In the genomic region with DNA sequence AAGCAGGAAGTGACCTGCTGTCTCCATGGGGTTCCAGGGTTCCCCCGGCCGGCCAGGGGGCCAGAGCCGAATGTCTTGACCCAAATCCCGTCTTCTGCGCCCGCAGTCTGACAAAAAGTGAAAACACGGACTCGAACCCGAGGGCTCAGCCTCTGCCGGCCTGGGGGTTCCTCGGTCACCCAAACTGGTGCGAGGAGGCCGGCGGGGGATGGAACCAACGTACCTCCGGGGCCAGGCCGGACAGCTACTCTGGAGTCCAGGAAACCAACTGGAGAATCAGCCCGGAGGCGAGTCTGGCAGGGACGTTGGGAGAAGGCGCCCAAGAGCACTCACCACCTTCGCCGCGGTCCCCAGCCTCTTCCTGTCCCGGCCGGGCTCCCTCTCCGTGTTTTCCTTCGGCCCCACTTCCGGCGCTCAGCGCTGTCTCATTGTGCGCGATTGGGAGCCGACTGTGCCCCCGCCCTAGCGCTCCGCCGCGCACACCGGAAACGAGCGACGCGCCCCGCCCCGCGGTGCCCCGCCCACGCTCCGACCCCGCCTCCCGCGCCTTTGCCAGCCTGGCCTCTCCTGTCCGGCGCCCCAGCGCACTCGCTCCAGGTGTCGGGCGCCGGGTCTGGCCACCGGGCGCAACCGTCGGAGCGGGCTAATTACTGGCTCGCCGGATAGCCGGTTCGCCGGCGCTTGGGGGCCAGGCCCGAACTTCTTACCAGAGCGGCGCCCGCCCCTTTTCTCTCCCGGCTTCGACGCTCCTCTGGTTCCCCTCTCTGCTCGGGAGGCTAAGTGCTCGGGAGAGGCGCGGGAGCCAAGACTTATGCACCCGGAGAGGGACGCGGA, we compare ENCODE assay signal across 1 cellular context.
TF ChIP-seq lines count a peak whose summit lies in the region.

A gene with protein sequence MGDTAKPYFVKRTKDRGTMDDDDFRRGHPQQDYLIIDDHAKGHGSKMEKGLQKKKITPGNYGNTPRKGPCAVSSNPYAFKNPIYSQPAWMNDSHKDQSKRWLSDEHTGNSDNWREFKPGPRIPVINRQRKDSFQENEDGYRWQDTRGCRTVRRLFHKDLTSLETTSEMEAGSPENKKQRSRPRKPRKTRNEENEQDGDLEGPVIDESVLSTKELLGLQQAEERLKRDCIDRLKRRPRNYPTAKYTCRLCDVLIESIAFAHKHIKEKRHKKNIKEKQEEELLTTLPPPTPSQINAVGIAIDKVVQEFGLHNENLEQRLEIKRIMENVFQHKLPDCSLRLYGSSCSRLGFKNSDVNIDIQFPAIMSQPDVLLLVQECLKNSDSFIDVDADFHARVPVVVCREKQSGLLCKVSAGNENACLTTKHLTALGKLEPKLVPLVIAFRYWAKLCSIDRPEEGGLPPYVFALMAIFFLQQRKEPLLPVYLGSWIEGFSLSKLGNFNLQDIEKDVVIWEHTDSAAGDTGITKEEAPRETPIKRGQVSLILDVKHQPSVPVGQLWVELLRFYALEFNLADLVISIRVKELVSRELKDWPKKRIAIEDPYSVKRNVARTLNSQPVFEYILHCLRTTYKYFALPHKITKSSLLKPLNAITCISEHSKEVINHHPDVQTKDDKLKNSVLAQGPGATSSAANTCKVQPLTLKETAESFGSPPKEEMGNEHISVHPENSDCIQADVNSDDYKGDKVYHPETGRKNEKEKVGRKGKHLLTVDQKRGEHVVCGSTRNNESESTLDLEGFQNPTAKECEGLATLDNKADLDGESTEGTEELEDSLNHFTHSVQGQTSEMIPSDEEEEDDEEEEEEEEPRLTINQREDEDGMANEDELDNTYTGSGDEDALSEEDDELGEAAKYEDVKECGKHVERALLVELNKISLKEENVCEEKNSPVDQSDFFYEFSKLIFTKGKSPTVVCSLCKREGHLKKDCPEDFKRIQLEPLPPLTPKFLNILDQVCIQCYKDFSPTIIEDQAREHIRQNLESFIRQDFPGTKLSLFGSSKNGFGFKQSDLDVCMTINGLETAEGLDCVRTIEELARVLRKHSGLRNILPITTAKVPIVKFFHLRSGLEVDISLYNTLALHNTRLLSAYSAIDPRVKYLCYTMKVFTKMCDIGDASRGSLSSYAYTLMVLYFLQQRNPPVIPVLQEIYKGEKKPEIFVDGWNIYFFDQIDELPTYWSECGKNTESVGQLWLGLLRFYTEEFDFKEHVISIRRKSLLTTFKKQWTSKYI (N-terminal part only) (minus strand): TSS at position 363 of the 834 bp plus-strand sequence. CDS start 1,211 bp downstream, outside the sequence.

TF ChIP-seq in WTC11, 78 proteins besides CTCF, POLR2A, EP300 and RAD21 (continued from another document and continues in another):
- TF ChIP-seq ZNF425 (CRISPR knock-in tag; conservative IDR thresholded peaks at IDR 0.05), result no peak
- no peak for TF ChIP-seq GTF2I (CRISPR knock-in tag; conservative IDR thresholded peaks at IDR 0.05)
- TF ChIP-seq TEAD1 (CRISPR knock-in tag; IDR thresholded peaks at IDR 0.05), result peak; percentile 37; the same call in 1 of the 2 replicates
- TF ChIP-seq SMAD4 (CRISPR knock-in tag; IDR thresholded peaks at IDR 0.05), result no peak
- no peak; the same call in 1 of the 2 replicates for TF ChIP-seq SMAD3 (CRISPR knock-in tag; IDR thresholded peaks at IDR 0.05; ENCODE audit: borderline replicate concordance)
- TF ChIP-seq, protein P1, sequence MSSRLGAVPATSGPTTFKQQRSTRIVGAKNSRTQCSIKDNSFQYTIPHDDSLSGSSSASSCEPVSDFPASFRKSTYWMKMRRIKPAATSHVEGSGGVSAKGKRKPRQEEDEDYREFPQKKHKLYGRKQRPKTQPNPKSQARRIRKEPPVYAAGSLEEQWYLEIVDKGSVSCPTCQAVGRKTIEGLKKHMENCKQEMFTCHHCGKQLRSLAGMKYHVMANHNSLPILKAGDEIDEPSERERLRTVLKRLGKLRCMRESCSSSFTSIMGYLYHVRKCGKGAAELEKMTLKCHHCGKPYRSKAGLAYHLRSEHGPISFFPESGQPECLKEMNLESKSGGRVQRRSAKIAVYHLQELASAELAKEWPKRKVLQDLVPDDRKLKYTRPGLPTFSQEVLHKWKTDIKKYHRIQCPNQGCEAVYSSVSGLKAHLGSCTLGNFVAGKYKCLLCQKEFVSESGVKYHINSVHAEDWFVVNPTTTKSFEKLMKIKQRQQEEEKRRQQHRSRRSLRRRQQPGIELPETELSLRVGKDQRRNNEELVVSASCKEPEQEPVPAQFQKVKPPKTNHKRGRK (CRISPR knock-in tag; IDR thresholded peaks at IDR 0.05; ENCODE audit: borderline replicate concordance), result no peak
- no peak for TF ChIP-seq SOX15 (CRISPR knock-in tag; IDR thresholded peaks at IDR 0.05)
- TF ChIP-seq FOXK1 (CRISPR knock-in tag; IDR thresholded peaks at IDR 0.05), result peak; percentile 93
- TF ChIP-seq ZMAT4 (CRISPR knock-in tag; IDR thresholded peaks at IDR 0.05), result no peak
- no peak for TF ChIP-seq TEAD4 (CRISPR knock-in tag; IDR thresholded peaks at IDR 0.05)
- TF ChIP-seq, protein P2, sequence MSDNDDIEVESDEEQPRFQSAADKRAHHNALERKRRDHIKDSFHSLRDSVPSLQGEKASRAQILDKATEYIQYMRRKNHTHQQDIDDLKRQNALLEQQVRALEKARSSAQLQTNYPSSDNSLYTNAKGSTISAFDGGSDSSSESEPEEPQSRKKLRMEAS (CRISPR knock-in tag; IDR thresholded peaks at IDR 0.05), result peak; percentile 56; the same call in 1 of the 2 replicates
- TF ChIP-seq NFE2L1 (CRISPR knock-in tag; IDR thresholded peaks at IDR 0.05), result peak; percentile 33; the same call in 1 of the 2 replicates
- TF ChIP-seq, protein P3, sequence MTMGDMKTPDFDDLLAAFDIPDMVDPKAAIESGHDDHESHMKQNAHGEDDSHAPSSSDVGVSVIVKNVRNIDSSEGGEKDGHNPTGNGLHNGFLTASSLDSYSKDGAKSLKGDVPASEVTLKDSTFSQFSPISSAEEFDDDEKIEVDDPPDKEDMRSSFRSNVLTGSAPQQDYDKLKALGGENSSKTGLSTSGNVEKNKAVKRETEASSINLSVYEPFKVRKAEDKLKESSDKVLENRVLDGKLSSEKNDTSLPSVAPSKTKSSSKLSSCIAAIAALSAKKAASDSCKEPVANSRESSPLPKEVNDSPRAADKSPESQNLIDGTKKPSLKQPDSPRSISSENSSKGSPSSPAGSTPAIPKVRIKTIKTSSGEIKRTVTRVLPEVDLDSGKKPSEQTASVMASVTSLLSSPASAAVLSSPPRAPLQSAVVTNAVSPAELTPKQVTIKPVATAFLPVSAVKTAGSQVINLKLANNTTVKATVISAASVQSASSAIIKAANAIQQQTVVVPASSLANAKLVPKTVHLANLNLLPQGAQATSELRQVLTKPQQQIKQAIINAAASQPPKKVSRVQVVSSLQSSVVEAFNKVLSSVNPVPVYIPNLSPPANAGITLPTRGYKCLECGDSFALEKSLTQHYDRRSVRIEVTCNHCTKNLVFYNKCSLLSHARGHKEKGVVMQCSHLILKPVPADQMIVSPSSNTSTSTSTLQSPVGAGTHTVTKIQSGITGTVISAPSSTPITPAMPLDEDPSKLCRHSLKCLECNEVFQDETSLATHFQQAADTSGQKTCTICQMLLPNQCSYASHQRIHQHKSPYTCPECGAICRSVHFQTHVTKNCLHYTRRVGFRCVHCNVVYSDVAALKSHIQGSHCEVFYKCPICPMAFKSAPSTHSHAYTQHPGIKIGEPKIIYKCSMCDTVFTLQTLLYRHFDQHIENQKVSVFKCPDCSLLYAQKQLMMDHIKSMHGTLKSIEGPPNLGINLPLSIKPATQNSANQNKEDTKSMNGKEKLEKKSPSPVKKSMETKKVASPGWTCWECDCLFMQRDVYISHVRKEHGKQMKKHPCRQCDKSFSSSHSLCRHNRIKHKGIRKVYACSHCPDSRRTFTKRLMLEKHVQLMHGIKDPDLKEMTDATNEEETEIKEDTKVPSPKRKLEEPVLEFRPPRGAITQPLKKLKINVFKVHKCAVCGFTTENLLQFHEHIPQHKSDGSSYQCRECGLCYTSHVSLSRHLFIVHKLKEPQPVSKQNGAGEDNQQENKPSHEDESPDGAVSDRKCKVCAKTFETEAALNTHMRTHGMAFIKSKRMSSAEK (CRISPR knock-in tag; IDR thresholded peaks at IDR 0.05; ENCODE audit: borderline replicate concordance), result no peak
- TF ChIP-seq AR (CRISPR knock-in tag; IDR thresholded peaks at IDR 0.05), result no peak
- no peak for TF ChIP-seq MYBL2 (CRISPR knock-in tag; IDR thresholded peaks at IDR 0.05)
- TF ChIP-seq ATF3 (CRISPR knock-in tag; conservative IDR thresholded peaks at IDR 0.05), result no peak
- TF ChIP-seq PREB (CRISPR knock-in tag; IDR thresholded peaks at IDR 0.05; ENCODE audit: borderline replicate concordance), result no peak
- TF ChIP-seq NR2C2 (CRISPR knock-in tag; IDR thresholded peaks at IDR 0.05), result no peak
- TF ChIP-seq, protein P4, sequence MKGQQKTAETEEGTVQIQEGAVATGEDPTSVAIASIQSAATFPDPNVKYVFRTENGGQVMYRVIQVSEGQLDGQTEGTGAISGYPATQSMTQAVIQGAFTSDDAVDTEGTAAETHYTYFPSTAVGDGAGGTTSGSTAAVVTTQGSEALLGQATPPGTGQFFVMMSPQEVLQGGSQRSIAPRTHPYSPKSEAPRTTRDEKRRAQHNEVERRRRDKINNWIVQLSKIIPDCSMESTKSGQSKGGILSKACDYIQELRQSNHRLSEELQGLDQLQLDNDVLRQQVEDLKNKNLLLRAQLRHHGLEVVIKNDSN (CRISPR knock-in tag; IDR thresholded peaks at IDR 0.05), result 0 out of 2 replicates have a peak, but pooled peaks have one; percentile 12
- TF ChIP-seq NFYB (CRISPR knock-in tag; conservative IDR thresholded peaks at IDR 0.05; ENCODE audit: low read depth), result no peak
- TF ChIP-seq, protein P5, sequence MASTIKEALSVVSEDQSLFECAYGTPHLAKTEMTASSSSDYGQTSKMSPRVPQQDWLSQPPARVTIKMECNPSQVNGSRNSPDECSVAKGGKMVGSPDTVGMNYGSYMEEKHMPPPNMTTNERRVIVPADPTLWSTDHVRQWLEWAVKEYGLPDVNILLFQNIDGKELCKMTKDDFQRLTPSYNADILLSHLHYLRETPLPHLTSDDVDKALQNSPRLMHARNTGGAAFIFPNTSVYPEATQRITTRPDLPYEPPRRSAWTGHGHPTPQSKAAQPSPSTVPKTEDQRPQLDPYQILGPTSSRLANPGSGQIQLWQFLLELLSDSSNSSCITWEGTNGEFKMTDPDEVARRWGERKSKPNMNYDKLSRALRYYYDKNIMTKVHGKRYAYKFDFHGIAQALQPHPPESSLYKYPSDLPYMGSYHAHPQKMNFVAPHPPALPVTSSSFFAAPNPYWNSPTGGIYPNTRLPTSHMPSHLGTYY (CRISPR knock-in tag; IDR thresholded peaks at IDR 0.05), result no peak
